In genomic region chrY:3213183-3213582, GRCh38 we compare ENCODE assay signal across 7 cellular contexts.
DNase-seq lines count a peak whose midpoint lies in the region; ATAC-seq, FAIRE-seq and TF ChIP-seq lines count a peak whose summit lies in the region.
"Not testable (repeated sequence)": the region's sequence is repeated elsewhere in the genome, so short reads cannot be mapped to it uniquely, and the experiment has no call there.

No MANE protein-coding gene starts in this region.

- POLR2A ChIA-PET in activated CD8-positive, alpha-beta T cell treated with anti-CD3 and anti-CD28 coated beads, Interleukin-2, amount 10 ng/mL, durations not matched to agents 7 days and 5 days (lab: Charles Lee): not testable (repeated sequence)

- H3K4me1 Mint-ChIP-seq in activated CD8-positive, alpha-beta T cell treated with anti-CD3 and anti-CD28 coated beads, Interleukin-2, amount 10 ng/mL, durations not matched to agents 7 days and 5 days (ENCODE audit: low read depth): not testable (repeated sequence)

- not testable (repeated sequence) for H3K36me3 Mint-ChIP-seq in activated CD8-positive, alpha-beta T cell treated with anti-CD3 and anti-CD28 coated beads, Interleukin-2, amount 10 ng/mL, durations not matched to agents 7 days and 5 days (ENCODE audit: low read depth)

- not testable (repeated sequence) for DNase-seq in GM12891 (ENCODE audit: insufficient read length, low spot score)
- peak; percentile 57 for DNase-seq in Jurkat, Clone E6-1 (ENCODE audit: low read depth, low spot score)
- peak; percentile 18 for DNase-seq in activated CD8-positive, alpha-beta T cell treated with anti-CD3 and anti-CD28 coated beads, Interleukin-2, amount 10 ng/mL, durations not matched to agents 7 days and 5 days

- TF ChIP-seq POLR2A in GM12891 (IDR thresholded peaks at IDR 0.05; ENCODE audit: low read depth, low read length): not testable (repeated sequence)

- FAIRE-seq in GM12891 (lab: Jason Lieb, UNC): peak; percentile 77

- ATAC-seq in GM19455 (IDR thresholded peaks at IDR 0.05; ENCODE audit: unreplicated experiment) (peak; percentile 72), HG02623 (IDR thresholded peaks at IDR 0.05; ENCODE audit: unreplicated experiment) (peak; percentile 75), HG03103 (IDR thresholded peaks at IDR 0.05; ENCODE audit: low read depth, unreplicated experiment) (peak; percentile 70), HG03457 (IDR thresholded peaks at IDR 0.05; ENCODE audit: unreplicated experiment) (peak; percentile 54)
- not testable (repeated sequence) for ATAC-seq in activated CD8-positive, alpha-beta T cell treated with anti-CD3 and anti-CD28 coated beads, Interleukin-2, amount 10 ng/mL, durations not matched to agents 7 days and 5 days

- CTCF ChIA-PET in activated CD8-positive, alpha-beta T cell treated with anti-CD3 and anti-CD28 coated beads, Interleukin-2, amount 10 ng/mL, durations not matched to agents 7 days and 5 days (lab: Charles Lee): not testable (repeated sequence)

- H3K27me3 Mint-ChIP-seq in activated CD8-positive, alpha-beta T cell treated with anti-CD3 and anti-CD28 coated beads, Interleukin-2, amount 10 ng/mL, durations not matched to agents 7 days and 5 days (ENCODE audit: low read depth): not testable (repeated sequence)

- H3K4me3 Mint-ChIP-seq in activated CD8-positive, alpha-beta T cell treated with anti-CD3 and anti-CD28 coated beads, Interleukin-2, amount 10 ng/mL, durations not matched to agents 7 days and 5 days: not testable (repeated sequence)

- not testable (repeated sequence) for H3K9me3 Mint-ChIP-seq in activated CD8-positive, alpha-beta T cell treated with anti-CD3 and anti-CD28 coated beads, Interleukin-2, amount 10 ng/mL, durations not matched to agents 7 days and 5 days (ENCODE audit: insufficient read depth)

- not testable (repeated sequence) for H3K27ac Mint-ChIP-seq in activated CD8-positive, alpha-beta T cell treated with anti-CD3 and anti-CD28 coated beads, Interleukin-2, amount 10 ng/mL, durations not matched to agents 7 days and 5 days

- H3K4me3 ChIP-seq in Jurkat, Clone E6-1 (ENCODE audit: low read length): not testable (repeated sequence)
